In genomic region chr3:43759297-43759782, GRCh38 we compare ENCODE assay signal across 9 cellular contexts.
DNase-seq lines count a peak whose midpoint lies in the region; ATAC-seq and TF ChIP-seq lines count a peak whose summit lies in the region.
"Had no signal": no experiment of that assay in that cellular context is flagged by ENCODE, and none has a peak within 500 bp of the region (broad histone marks: within the 10 kb centered on the region; RNA-seq: fewer than 3 reads in every experiment).

No MANE protein-coding gene starts in this region.

- peaks cover 2% of the 10 kb centered on the region for H3K36me3 Mint-ChIP-seq in activated CD4-positive, alpha-beta T cell treated with anti-CD3 and anti-CD28 coated beads, Interleukin-2, amount 10 ng/mL, durations not matched to agents 7 days and 5 days (ENCODE audit: low read depth)
- H3K36me3 Mint-ChIP-seq in glutamatergic neuron (ENCODE audit: unreplicated experiment), result no peaks in the 10 kb centered on the region

- H3K27me3 ChIP-seq in RWPE2 (ENCODE audit: insufficient read depth, poor library complexity, severe bottlenecking) (no peaks in the 10 kb centered on the region), colonic mucosa (no peaks in the 10 kb centered on the region)

- peak overlapping the region; percentile 55 for H3K27ac ChIP-seq in RWPE2 (ENCODE audit: poor library complexity, severe bottlenecking)
- H3K27ac ChIP-seq in colonic mucosa, result no peak overlapping the region

- no peaks in the 10 kb centered on the region for H3K27me3 Mint-ChIP-seq in activated CD4-positive, alpha-beta T cell treated with anti-CD3 and anti-CD28 coated beads, Interleukin-2, amount 10 ng/mL, durations not matched to agents 7 days and 5 days
- no peaks in the 10 kb centered on the region for H3K27me3 Mint-ChIP-seq in glutamatergic neuron (ENCODE audit: unreplicated experiment)

- H3K36me3 ChIP-seq in RWPE2 (ENCODE audit: low read depth) (no peaks in the 10 kb centered on the region), colonic mucosa (no peaks in the 10 kb centered on the region)

- peaks cover 39% of the 10 kb centered on the region for H3K4me1 Mint-ChIP-seq in activated CD4-positive, alpha-beta T cell treated with anti-CD3 and anti-CD28 coated beads, Interleukin-2, amount 10 ng/mL, durations not matched to agents 7 days and 5 days
- no peaks in the 10 kb centered on the region for H3K4me1 Mint-ChIP-seq in glutamatergic neuron (ENCODE audit: low read depth, unreplicated experiment)

- intact Hi-C loops in colonic mucosa (cut with DNase I), result no loop called here

- CTCF ChIA-PET in activated CD4-positive, alpha-beta T cell treated with anti-CD3 and anti-CD28 coated beads, Interleukin-2, amount 10 ng/mL, durations not matched to agents 7 days and 5 days (lab: Charles Lee), result interaction anchor here (1.8 kb wide), 1 partner anchor 10 kb away, joined by 6 read pairs; no protein-coding TSS in a partner anchor

- peaks cover 2% of the 10 kb centered on the region for H3K9me3 Mint-ChIP-seq in activated CD4-positive, alpha-beta T cell treated with anti-CD3 and anti-CD28 coated beads, Interleukin-2, amount 10 ng/mL, durations not matched to agents 7 days and 5 days
- H3K9me3 Mint-ChIP-seq in glutamatergic neuron (ENCODE audit: unreplicated experiment), result peaks cover 2% of the 10 kb centered on the region

- H3K9ac ChIP-seq in colonic mucosa (ENCODE audit: low read depth in 2 of 2, low read length in 2 of 2), result no peak overlapping the region

- H3K4me3 ChIP-seq in RWPE2 (ENCODE audit: severe bottlenecking), result no peak overlapping the region
- no peak overlapping the region for H3K4me3 ChIP-seq in colonic mucosa

- H3K4me3 Mint-ChIP-seq in activated CD4-positive, alpha-beta T cell treated with anti-CD3 and anti-CD28 coated beads, Interleukin-2, amount 10 ng/mL, durations not matched to agents 7 days and 5 days, result no peak overlapping the region
- no peak overlapping the region for H3K4me3 Mint-ChIP-seq in glutamatergic neuron (ENCODE audit: unreplicated experiment)

- peak overlapping the region; percentile 32 for H3K27ac Mint-ChIP-seq in activated CD4-positive, alpha-beta T cell treated with anti-CD3 and anti-CD28 coated beads, Interleukin-2, amount 10 ng/mL, durations not matched to agents 7 days and 5 days
- H3K27ac Mint-ChIP-seq in glutamatergic neuron (ENCODE audit: unreplicated experiment), result no peak overlapping the region

- peak; percentile 11 for DNase-seq in activated CD4-positive, alpha-beta T cell treated with anti-CD3 and anti-CD28 coated beads, Interleukin-2, amount 10 ng/mL, durations not matched to agents 7 days and 5 days
- no peak for DNase-seq in activated CD4-positive, alpha-beta T cell treated with anti-CD3 and anti-CD28 coated beads, Interleukin-2, amount 50 U/mL, for 1 hour
- no peak for DNase-seq in RWPE2 (ENCODE audit: low spot score)
- DNase-seq in glomerular visceral epithelial cell (ENCODE audit: extremely low spot score), result peak; percentile 92
- peak; percentile 89 for DNase-seq in stromal cell of bone marrow (ENCODE audit: low read depth)
- no peak for DNase-seq in colonic mucosa
- DNase-seq in glutamatergic neuron, result no peak
- DNase-seq: NCI-H1694 had no signal

- H3K9me3 ChIP-seq in RWPE2 (ENCODE audit: severe bottlenecking) (no peaks in the 10 kb centered on the region), colonic mucosa (no peaks in the 10 kb centered on the region)

- peaks cover 19% of the 10 kb centered on the region for H3K4me1 ChIP-seq in RWPE2 (ENCODE audit: insufficient read depth, poor library complexity, severe bottlenecking)
- H3K4me1 ChIP-seq in colonic mucosa, result no peaks in the 10 kb centered on the region

- ATAC-seq in RWPE2 (ENCODE audit: low read depth) (peak; percentile 74), HG03354 (IDR thresholded peaks at IDR 0.05; ENCODE audit: poor library complexity, severe bottlenecking, unreplicated experiment) (no peak)

- peak; percentile 39 for TF ChIP-seq CTCF in RWPE2 (IDR thresholded peaks at IDR 0.05; ENCODE audit: poor library complexity, severe bottlenecking)
- TF ChIP-seq CTCF in colonic mucosa (IDR thresholded peaks at IDR 0.05), result no peak
- no peak for TF ChIP-seq CTCF in glutamatergic neuron (IDR thresholded peaks at IDR 0.05; ENCODE audit: partially characterized antibody, unreplicated experiment)

- POLR2A ChIA-PET in activated CD4-positive, alpha-beta T cell treated with anti-CD3 and anti-CD28 coated beads, Interleukin-2, amount 10 ng/mL, durations not matched to agents 7 days and 5 days (lab: Charles Lee), result no interaction called here

Comparison
In these comparisons a context has a peak if more than half of its experiments do, and no peak if none do; other contexts are left out.
1. DNase-seq: peak in activated CD4-positive, alpha-beta T cell treated with anti-CD3 and anti-CD28 coated beads, Interleukin-2, amount 10 ng/mL, durations not matched to agents 7 days and 5 days (single experiment), glomerular visceral epithelial cell (single experiment) and stromal cell of bone marrow (single experiment); none in activated CD4-positive, alpha-beta T cell treated with anti-CD3 and anti-CD28 coated beads, Interleukin-2, amount 50 U/mL, for 1 hour (single experiment), RWPE2 (single experiment), colonic mucosa (single experiment) and glutamatergic neuron (single experiment).